Comparison of ENCODE assay signal across 14 cellular contexts in the genomic region with DNA sequence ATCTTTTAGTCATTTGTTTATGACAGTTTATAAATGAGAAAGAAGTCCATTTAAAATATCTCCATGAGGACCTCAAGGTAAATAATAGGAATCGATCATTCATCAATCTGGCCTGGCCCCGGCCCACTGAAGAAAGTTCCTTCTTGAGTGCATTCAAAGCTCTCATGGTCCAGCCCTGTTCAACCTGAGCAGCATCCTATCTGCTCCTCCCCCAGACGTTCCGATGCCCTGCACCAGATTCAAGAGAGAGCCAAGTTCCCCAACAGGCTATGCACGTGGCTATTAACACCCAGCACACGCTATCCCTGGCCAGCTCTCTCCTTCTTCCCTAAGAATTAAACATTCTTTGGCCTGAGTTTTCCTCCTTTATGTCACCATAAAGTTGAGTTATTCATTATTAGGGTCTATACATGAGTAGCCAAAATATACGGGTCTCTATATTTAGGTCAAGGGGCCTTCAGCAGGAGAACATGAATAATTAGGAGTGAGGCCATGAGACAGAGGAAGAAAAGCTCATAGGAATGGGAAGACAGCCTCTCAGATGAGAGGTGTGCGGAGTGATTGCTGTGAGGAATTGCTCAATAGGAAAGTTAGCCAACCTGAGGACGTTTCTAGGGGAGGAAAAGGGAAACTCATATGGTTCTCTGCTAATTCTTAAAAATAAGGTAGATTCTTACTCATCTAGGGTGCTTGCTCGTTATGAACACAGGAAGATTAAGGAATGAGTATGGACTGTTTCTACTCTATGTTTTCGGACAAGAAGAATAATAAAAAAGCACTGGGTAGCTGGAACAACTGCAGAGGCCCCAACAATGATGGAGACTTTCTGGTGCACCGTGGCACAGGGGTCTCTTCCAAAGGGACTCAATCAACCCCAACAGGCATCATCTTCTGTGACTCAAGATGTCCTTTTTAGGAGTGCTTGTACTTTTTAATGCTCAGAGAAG. TPM values are rescaled to one million over a fixed set of nuclear protein-coding genes. Genes with fewer than 3 reads are reported as not detected.
DNase-seq lines count a peak whose midpoint lies in the region; ATAC-seq lines count a peak whose summit lies in the region.
"Had no signal": no experiment of that assay in that cellular context is flagged by ENCODE, and none has a peak within 500 bp of the region (broad histone marks: within the 10 kb centered on the region; RNA-seq: fewer than 3 reads in every experiment).

No MANE protein-coding gene starts in this region.

- peaks cover 4% of the 10 kb centered on the region for H3K36me3 ChIP-seq in CD4-positive, CD25-positive, alpha-beta regulatory T cell (ENCODE audit: control insufficient read depth, insufficient read depth, low read length)
- H3K36me3 ChIP-seq: left lung had no signal

- in situ Hi-C loops in KBM-7 (cut with MboI; ENCODE audit: low pct_unique_long_range_greater_than_20kb, low sequenced_read_pairs): no loop called here

- H3K36me3 Mint-ChIP-seq in CD4-positive, CD25-positive, alpha-beta regulatory T cell: peaks cover 23% of the 10 kb centered on the region
- peaks cover 45% of the 10 kb centered on the region for H3K36me3 Mint-ChIP-seq in activated CD4-positive, alpha-beta memory T cell treated with anti-CD3 and anti-CD28 coated beads, Interleukin-2, amount 10 ng/mL, durations not matched to agents 7 days and 5 days (ENCODE audit: low read depth)

- H3K27me3 Mint-ChIP-seq in CD4-positive, CD25-positive, alpha-beta regulatory T cell: no peaks in the 10 kb centered on the region
- no peaks in the 10 kb centered on the region for H3K27me3 Mint-ChIP-seq in activated CD4-positive, alpha-beta memory T cell treated with anti-CD3 and anti-CD28 coated beads, Interleukin-2, amount 10 ng/mL, durations not matched to agents 7 days and 5 days

- peaks cover 95% of the 10 kb centered on the region for H3K4me1 ChIP-seq in CD4-positive, CD25-positive, alpha-beta regulatory T cell (ENCODE audit: control insufficient read depth, insufficient read depth, low read length, poor library complexity, severe bottlenecking)
- peaks cover 87% of the 10 kb centered on the region for H3K4me1 ChIP-seq in mononuclear cell (ENCODE audit: insufficient read depth, low read length)

- no peaks in the 10 kb centered on the region for H3K9me3 Mint-ChIP-seq in CD4-positive, CD25-positive, alpha-beta regulatory T cell
- H3K9me3 Mint-ChIP-seq in activated CD4-positive, alpha-beta memory T cell treated with anti-CD3 and anti-CD28 coated beads, Interleukin-2, amount 10 ng/mL, durations not matched to agents 7 days and 5 days: peaks cover 2% of the 10 kb centered on the region

- no peak for DNase-seq in CD4-positive, CD25-positive, alpha-beta regulatory T cell
- peak; percentile 31 for DNase-seq in KBM-7
- DNase-seq in activated CD4-positive, alpha-beta memory T cell treated with anti-CD3 and anti-CD28 coated beads, Interleukin-2, amount 10 ng/mL, durations not matched to agents 7 days and 5 days: no peak
- DNase-seq in LoVo (ENCODE audit: low spot score): no peak
- DNase-seq in hepatic stellate cell (ENCODE audit: low spot score): no peak
- DNase-seq: dorsolateral prefrontal cortex; left lung; NCI-H1105 treated with DMSO at 0.1 percent for 48 hours; NCI-H69; posterior cingulate gyrus; stimulated activated CD4-positive, alpha-beta T cell treated with anti-CD3 and anti-CD28 coated beads, Interleukin-4, amount 100 ng/mL, for 24 hours had no signal

- H3K27me3 ChIP-seq in CD4-positive, CD25-positive, alpha-beta regulatory T cell (ENCODE audit: control insufficient read depth, insufficient read depth, low read length): no peaks in the 10 kb centered on the region
- H3K27me3 ChIP-seq in mononuclear cell (ENCODE audit: insufficient read depth, low read length): no peaks in the 10 kb centered on the region

- no peaks in the 10 kb centered on the region for H3K9me3 ChIP-seq in CD4-positive, CD25-positive, alpha-beta regulatory T cell (ENCODE audit: control insufficient read depth in 2 of 2, low read length in 2 of 2)
- H3K9me3 ChIP-seq in mononuclear cell (ENCODE audit: low read depth, low read length): no peaks in the 10 kb centered on the region
- H3K9me3 ChIP-seq: left lung had no signal

- CTCF ChIA-PET in activated CD4-positive, alpha-beta memory T cell treated with anti-CD3 and anti-CD28 coated beads, Interleukin-2, amount 10 ng/mL, durations not matched to agents 7 days and 5 days (lab: Charles Lee): interaction anchor here (0.5 to 3.2 kb wide), 12 partner anchors 11 to 1236 kb away, joined by 3 to 31 read pairs (median 4); a partner anchor contains a TSS

- H3K4me3 Mint-ChIP-seq in CD4-positive, CD25-positive, alpha-beta regulatory T cell: peak overlapping the region; percentile 76 to 94 (median 92)
- peak overlapping the region; percentile 59 for H3K4me3 Mint-ChIP-seq in activated CD4-positive, alpha-beta memory T cell treated with anti-CD3 and anti-CD28 coated beads, Interleukin-2, amount 10 ng/mL, durations not matched to agents 7 days and 5 days

- POLR2A ChIA-PET in activated CD4-positive, alpha-beta memory T cell treated with anti-CD3 and anti-CD28 coated beads, Interleukin-2, amount 10 ng/mL, durations not matched to agents 7 days and 5 days (lab: Charles Lee): interaction anchor here (1.0 to 10.1 kb wide), 22 partner anchors 11 to 218 kb away, joined by 3 to 428 read pairs (median 8); a partner anchor contains a TSS

- peak overlapping the region; percentile 85 for H3K4me3 ChIP-seq in CD4-positive, CD25-positive, alpha-beta regulatory T cell (ENCODE audit: low read depth, low read length)
- H3K4me3 ChIP-seq in mononuclear cell (ENCODE audit: low read length): peak overlapping the region; percentile 39

- peak overlapping the region; percentile 90 to 99 (median 97) for H3K27ac Mint-ChIP-seq in CD4-positive, CD25-positive, alpha-beta regulatory T cell
- H3K27ac Mint-ChIP-seq in activated CD4-positive, alpha-beta memory T cell treated with anti-CD3 and anti-CD28 coated beads, Interleukin-2, amount 10 ng/mL, durations not matched to agents 7 days and 5 days: peak overlapping the region; percentile 98

- H3K27ac ChIP-seq in CD4-positive, CD25-positive, alpha-beta regulatory T cell (ENCODE audit: insufficient read depth, low read length, poor library complexity, severe bottlenecking): peak overlapping the region; percentile 94

- H3K4me1 Mint-ChIP-seq in CD4-positive, CD25-positive, alpha-beta regulatory T cell: peaks cover 31 to 94% (median 80%) of the 10 kb centered on the region in 4 donors
- peaks cover 89% of the 10 kb centered on the region for H3K4me1 Mint-ChIP-seq in activated CD4-positive, alpha-beta memory T cell treated with anti-CD3 and anti-CD28 coated beads, Interleukin-2, amount 10 ng/mL, durations not matched to agents 7 days and 5 days

- ATAC-seq in CD4-positive, CD25-positive, alpha-beta regulatory T cell (ENCODE audit: low read depth in 2 of 2): no peak
- no peak for ATAC-seq in GM19467 (IDR thresholded peaks at IDR 0.05; ENCODE audit: unreplicated experiment)
- ATAC-seq in GM21825 (IDR thresholded peaks at IDR 0.05; ENCODE audit: unreplicated experiment): no peak

RNA-seq across cellular contexts. Expression of a gene that starts 23.6 kb away (rescaled TPM):
- 133 TPM for total RNA-seq in CD4-positive, CD25-positive, alpha-beta regulatory T cell
- polyA plus RNA-seq in CD4-positive, CD25-positive, alpha-beta regulatory T cell: 10 to 100 TPM; 14.2 to 22.7 (median 21.0) TPM
- 10 to 100 TPM; 53.0 to 56.3 TPM for total RNA-seq in activated CD4-positive, alpha-beta memory T cell treated with anti-CD3 and anti-CD28 coated beads, Interleukin-2, amount 10 ng/mL, durations not matched to agents 7 days and 5 days
- total RNA-seq in mononuclear cell: 51.2 TPM
